ENCODE assay signal across 25 cellular contexts in the genomic region with DNA sequence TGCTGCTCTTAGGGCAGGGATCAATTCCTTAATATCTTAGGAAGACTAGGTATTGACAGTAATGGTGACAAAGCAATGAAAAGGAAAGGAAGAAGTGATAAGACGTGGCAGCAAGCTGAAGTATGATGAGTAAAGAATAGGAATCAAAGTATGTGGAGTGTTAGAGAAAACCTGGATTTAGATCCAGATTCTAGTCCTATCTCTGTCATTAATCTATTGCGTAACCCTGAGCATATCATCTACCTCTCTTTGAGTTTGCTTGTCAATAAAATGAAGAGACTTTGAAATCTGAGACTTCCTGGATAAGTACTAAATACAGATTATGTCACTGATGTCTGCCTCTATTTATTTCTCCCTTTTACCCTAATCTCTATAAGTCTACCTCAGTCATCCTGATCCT.
DNase-seq lines count a peak whose midpoint lies in the region; ATAC-seq and TF ChIP-seq lines count a peak whose summit lies in the region.
"Had no signal": no experiment of that assay in that cellular context is flagged by ENCODE, and none has a peak within 500 bp of the region (broad histone marks: within the 10 kb centered on the region; RNA-seq: fewer than 3 reads in every experiment).

No MANE protein-coding gene starts in this region.

- intact Hi-C loops in A673 (cut with micrococcal nuclease; ENCODE audit: unreplicated experiment): no loop called here
- intact Hi-C loops in posterior vena cava (cut with DNase I): no loop called here

- TF ChIP-seq RAD21 in liver (IDR thresholded peaks at IDR 0.05): peak in 1 of 2 donors; percentile 6

- ATAC-seq in HG02759 (IDR thresholded peaks at IDR 0.05; ENCODE audit: unreplicated experiment): no peak
- ATAC-seq: activated CD8-positive, alpha-beta memory T cell treated with anti-CD3 and anti-CD28 coated beads, Interleukin-2, amount 10 ng/mL, durations not matched to agents 7 days and 5 days; body of pancreas; pancreas; WTC11 had no signal

- H3K4me1 ChIP-seq in A673 (ENCODE audit: insufficient read depth, low read length, poor library complexity, severe bottlenecking) (no peaks in the 10 kb centered on the region), liver (ENCODE audit: control insufficient read depth in 4 of 4, insufficient read depth in 4 of 4, low read length in 3 of 4) (peaks cover 3 to 26% (median 11%) of the 10 kb centered on the region in 4 donors)
- H3K4me1 ChIP-seq: Peyer's patch had no signal

- no peak overlapping the region for H3K27ac ChIP-seq in A673 (ENCODE audit: low read depth, low read length, poor library complexity, severe bottlenecking)
- peak overlapping the region in 1 of 2 donors; percentile 10 for H3K27ac ChIP-seq in liver (ENCODE audit: low read depth in 1 of 2, low read length in 2 of 2)
- H3K27ac ChIP-seq: BLaER1 treated with 17β-estradiol and CSF1 and Interleukin-3, amounts not matched to agents 10 nM and 100 nM; body of pancreas; left ventricle myocardium inferior; pancreas; Peyer's patch; transverse colon had no signal

- BruUV-seq in A673 (replicated peaks; lab: Mats Ljungman, UMichigan): no TSS peak

- TF ChIP-seq CTCF in A673 (conservative IDR thresholded peaks at IDR 0.05; ENCODE audit: low read depth, low read length): no peak
- no peak for TF ChIP-seq CTCF in liver (IDR thresholded peaks at IDR 0.05; ENCODE audit: low read depth, low read length, missing input control)

- H3K9me3 ChIP-seq in A673 (ENCODE audit: low read depth, low read length, poor library complexity, severe bottlenecking) (no peaks in the 10 kb centered on the region), liver (ENCODE audit: control insufficient read depth in 4 of 4, low read length in 3 of 4) (no peaks in the 10 kb centered on the region)
- H3K9me3 ChIP-seq: BLaER1 treated with 17β-estradiol and CSF1 and Interleukin-3, amounts not matched to agents 10 nM and 100 nM; body of pancreas; left ventricle myocardium inferior; pancreas; Peyer's patch; transverse colon had no signal

- H3K27me3 ChIP-seq in A673 (replicated peaks; ENCODE audit: insufficient read depth, low read depth, low read length, poor library complexity) (no peaks in the 10 kb centered on the region), liver (ENCODE audit: control insufficient read depth in 4 of 4, insufficient read depth in 4 of 4, low read length in 3 of 4) (no peaks in the 10 kb centered on the region)
- H3K27me3 ChIP-seq: BLaER1 treated with 17β-estradiol and CSF1 and Interleukin-3, amounts not matched to agents 10 nM and 100 nM; body of pancreas; pancreas; Peyer's patch; transverse colon had no signal

- WGBS in liver: 56% methylated on average over 2 of the region's 2 CpGs

- CTCF ChIA-PET in A673 (lab: Charles Lee): no interaction called here

- DNase-seq in A673 (ENCODE audit: low spot score) (peak; percentile 14), DMS53 (lab: John Stamatoyannopoulos, UW) (peak; percentile 73), NCI-H510A (lab: John Stamatoyannopoulos, UW) (peak; percentile 20), NCI-H187 (lab: John Stamatoyannopoulos, UW) (no peak), posterior vena cava (ENCODE audit: low spot score) (no peak), EL (no peak)
- DNase-seq: activated CD8-positive, alpha-beta memory T cell treated with anti-CD3 and anti-CD28 coated beads, Interleukin-2, amount 10 ng/mL, durations not matched to agents 7 days and 5 days; activated naive CD4-positive, alpha-beta T cell treated with Interleukin-2 at 50 U/mL for 16 hours; body of pancreas; H9; hypothalamus; left ventricle myocardium inferior; NCI-H1105 treated with DMSO at 0.1 percent for 48 hours; NCI-H2107; NCI-H524; nephron progenitor cell; pancreas; Peyer's patch; SHP77 treated with DMSO at 0.1 percent for 48 hours; T-helper 9 cell; transverse colon had no signal

- no peak overlapping the region for H3K9ac ChIP-seq in liver (ENCODE audit: low read depth in 1 of 2, low read length in 2 of 2)
- H3K9ac ChIP-seq: BLaER1 treated with 17β-estradiol and CSF1 and Interleukin-3, amounts not matched to agents 10 nM and 100 nM had no signal

- peaks cover 6% of the 10 kb centered on the region for H3K36me3 ChIP-seq in A673 (ENCODE audit: insufficient read depth, low read length, poor library complexity, severe bottlenecking)
- H3K36me3 ChIP-seq in liver (ENCODE audit: control insufficient read depth in 4 of 4, insufficient read depth in 3 of 4, low read depth in 1 of 4, low read length in 3 of 4): peaks cover 0 to 11% (median 3%) of the 10 kb centered on the region in 4 donors

- H3K4me3 ChIP-seq in A673 (ENCODE audit: low read depth, low read length, poor library complexity, severe bottlenecking) (no peak overlapping the region), liver (ENCODE audit: low read depth in 1 of 3, low read length in 3 of 3) (no peak overlapping the region)
- H3K4me3 ChIP-seq: BLaER1 treated with 17β-estradiol and CSF1 and Interleukin-3, amounts not matched to agents 10 nM and 100 nM; body of pancreas; left ventricle myocardium inferior; pancreas; Peyer's patch; transverse colon had no signal

- POLR2A ChIA-PET in A673 (lab: Charles Lee; ENCODE audit: low non-redundant PET): no interaction called here

TF ChIP-seq in liver, 16 proteins besides CTCF, POLR2A, EP300 and RAD21:
- TF ChIP-seq YY1 (IDR thresholded peaks at IDR 0.05) (no peak), GABPA (IDR thresholded peaks at IDR 0.05 in 1 of 2, conservative IDR thresholded peaks at IDR 0.05 in 1 of 2) (no peak), HNF4G (IDR thresholded peaks at IDR 0.05) (no peak), RXRA (IDR thresholded peaks at IDR 0.05) (peak in 1 of 2 donors; percentile 20), JUND (IDR thresholded peaks at IDR 0.05) (no peak), REST (IDR thresholded peaks at IDR 0.05) (no peak), ATF3 (IDR thresholded peaks at IDR 0.05) (no peak), MAX (IDR thresholded peaks at IDR 0.05) (peak; percentile 14), HNF4A (conservative IDR thresholded peaks at IDR 0.05) (peak; percentile 48 to 50)
- TF ChIP-seq, protein P1, sequence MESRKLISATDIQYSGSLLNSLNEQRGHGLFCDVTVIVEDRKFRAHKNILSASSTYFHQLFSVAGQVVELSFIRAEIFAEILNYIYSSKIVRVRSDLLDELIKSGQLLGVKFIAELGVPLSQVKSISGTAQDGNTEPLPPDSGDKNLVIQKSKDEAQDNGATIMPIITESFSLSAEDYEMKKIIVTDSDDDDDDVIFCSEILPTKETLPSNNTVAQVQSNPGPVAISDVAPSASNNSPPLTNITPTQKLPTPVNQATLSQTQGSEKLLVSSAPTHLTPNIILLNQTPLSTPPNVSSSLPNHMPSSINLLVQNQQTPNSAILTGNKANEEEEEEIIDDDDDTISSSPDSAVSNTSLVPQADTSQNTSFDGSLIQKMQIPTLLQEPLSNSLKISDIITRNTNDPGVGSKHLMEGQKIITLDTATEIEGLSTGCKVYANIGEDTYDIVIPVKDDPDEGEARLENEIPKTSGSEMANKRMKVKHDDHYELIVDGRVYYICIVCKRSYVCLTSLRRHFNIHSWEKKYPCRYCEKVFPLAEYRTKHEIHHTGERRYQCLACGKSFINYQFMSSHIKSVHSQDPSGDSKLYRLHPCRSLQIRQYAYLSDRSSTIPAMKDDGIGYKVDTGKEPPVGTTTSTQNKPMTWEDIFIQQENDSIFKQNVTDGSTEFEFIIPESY (IDR thresholded peaks at IDR 0.05): no peak

Comparison
In these comparisons a context has a peak if more than half of its experiments do, and no peak if none do; other contexts are left out.
1. DNase-seq: peak in A673 (single experiment), DMS53 (single experiment) and NCI-H510A (single experiment); none in NCI-H187 (0 of 2), posterior vena cava (single experiment) and EL (single experiment).